ENCODE assay signal across 24 cellular contexts in genomic region chr2:134354611-134355010, GRCh38.
"Had no signal": no experiment of that assay in that cellular context is flagged by ENCODE, and none has a peak within 500 bp of the region (broad histone marks: within the 10 kb centered on the region; RNA-seq: fewer than 3 reads in every experiment).

No MANE protein-coding gene starts in this region.

- H3K4me2 ChIP-seq: smooth muscle cell had no signal

- H3K4me1 ChIP-seq: prostate gland had no signal

- H3K9ac ChIP-seq: parathyroid adenoma had no signal

- H3K27me3 Mint-ChIP-seq: naive thymus-derived CD8-positive, alpha-beta T cell had no signal

- H3K4me3 Mint-ChIP-seq: naive thymus-derived CD8-positive, alpha-beta T cell had no signal

- H3K9me3 Mint-ChIP-seq: naive thymus-derived CD8-positive, alpha-beta T cell had no signal

- H2AFZ ChIP-seq: parathyroid adenoma had no signal

- ATAC-seq: esophagus mucosa; gastrocnemius medialis; left ventricle myocardium superior; lower lobe of right lung; naive thymus-derived CD8-positive, alpha-beta T cell; sciatic nerve had no signal

- H3K9me3 ChIP-seq: gastrocnemius medialis, lower lobe of right lung, neutrophil, prostate gland, right atrium auricular region, stomach, thyroid gland, upper lobe of left lung had no signal

- DNase-seq: dorsolateral prefrontal cortex; effector CD4-positive, alpha-beta T cell; foreskin fibroblast; gastrocnemius medialis; head of caudate nucleus; left ventricle myocardium superior; lower lobe of right lung; midbrain; naive thymus-derived CD8-positive, alpha-beta T cell; stimulated activated CD4-positive, alpha-beta T cell treated with anti-CD3 and anti-CD28 coated beads, Interleukin-12 subunit alpha, Interleukin-12 subunit beta, amount 100 ng/mL, for 4 hours; stimulated activated CD4-positive, alpha-beta T cell treated with anti-CD3 and anti-CD28 coated beads, Interleukin-1b, Interleukin-23, amount 100 ng/mL, for 48 hours; stimulated activated CD4-positive, alpha-beta T cell treated with anti-CD3 and anti-CD28 coated beads, Interleukin-4, amount 100 ng/mL, for 1 hour; stimulated activated CD8-positive, alpha-beta memory T cell treated with anti-CD3 and anti-CD28 coated beads, Interleukin-4, amount 100 ng/mL, for 48 hours; stimulated activated naive CD4-positive, alpha-beta T cell treated with Interleukin-2 at 50 U/mL for 16 hours; stomach; thyroid gland; upper lobe of left lung had no signal

- H3K36me3 ChIP-seq: prostate gland, thyroid gland had no signal

- H3K27me3 ChIP-seq: dorsolateral prefrontal cortex, gastrocnemius medialis, neutrophil, right atrium auricular region, stomach, thyroid gland, upper lobe of left lung had no signal

- H3K4me3 ChIP-seq: dorsolateral prefrontal cortex, gastrocnemius medialis, lower lobe of right lung, prostate gland, right atrium auricular region, smooth muscle cell, stomach, thyroid gland, upper lobe of left lung had no signal

- H3K79me2 ChIP-seq: parathyroid adenoma had no signal

- H3K27ac ChIP-seq: dorsolateral prefrontal cortex, gastrocnemius medialis, lower lobe of right lung, neutrophil, parathyroid adenoma, prostate gland, right atrium auricular region, stomach, thyroid gland, upper lobe of left lung had no signal
